8 cellular contexts compared by ENCODE assay signal in the genomic region with DNA sequence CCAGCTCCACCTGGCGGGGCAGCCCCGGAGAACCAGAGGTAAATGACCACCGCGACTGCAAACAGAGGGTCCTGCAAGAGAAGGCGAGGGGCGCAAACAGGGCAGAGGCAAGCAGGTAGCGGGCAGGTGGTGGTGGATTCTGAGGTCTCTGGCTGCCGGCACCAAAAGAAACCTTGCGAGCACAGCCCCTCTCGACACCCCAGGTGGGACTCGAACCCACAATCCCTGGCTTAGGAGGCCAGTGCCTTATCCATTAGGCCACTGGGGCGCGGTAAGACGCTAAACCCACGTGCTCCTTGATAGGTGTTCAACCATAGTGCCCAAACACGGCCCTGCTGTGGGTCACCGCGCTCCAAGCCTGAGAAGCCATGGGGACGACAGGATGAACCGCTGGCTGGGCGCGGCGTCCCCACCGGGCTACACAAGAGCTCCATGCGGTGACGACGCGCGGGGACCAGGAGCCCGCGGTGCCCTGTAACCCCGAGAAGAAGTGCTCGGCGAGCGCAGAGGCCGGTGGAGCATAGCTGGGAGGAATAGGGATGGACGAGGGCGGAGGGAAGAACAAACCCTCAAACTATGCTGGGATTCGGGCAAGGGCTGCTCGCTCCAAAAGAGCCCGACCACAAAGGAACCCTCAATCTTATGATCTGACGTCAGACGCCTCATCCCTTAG. TPM values are rescaled to one million over a fixed set of nuclear protein-coding genes. Genes with fewer than 3 reads are reported as not detected.
A peak's percentile ranks its signal among the peaks of the same experiment; 100 is the strongest.
DNase-seq lines count a peak whose midpoint lies in the region; ATAC-seq and TF ChIP-seq lines count a peak whose summit lies in the region.

No MANE protein-coding gene starts in this region.

- DNase-seq in AG04450 (ENCODE audit: low read depth, low spot score) = peak; percentile 73
- peak; percentile 95 for DNase-seq in NCI-H69 (lab: John Stamatoyannopoulos, UW)
- peak; percentile 97 to 98 for DNase-seq in activated CD4-positive, alpha-beta T cell treated with anti-CD3 and anti-CD28 coated beads, Interleukin-2, amount 50 U/mL, for 48 hours
- peak; percentile 78 to 89 for DNase-seq in dermis microvascular lymphatic vessel endothelial cell (ENCODE audit: low read depth in 2 of 2)
- peak; percentile 83 to 88 (median 85) for DNase-seq in right lobe of liver
- peak; percentile 74 for DNase-seq in stimulated activated CD4-positive, alpha-beta T cell treated with anti-CD3 and anti-CD28 coated beads, Interleukin-2, amount 100 ng/mL, for 4 hours (ENCODE audit: low read depth)

- peak overlapping the region; percentile 71 for H3K4me3 ChIP-seq in AG04450 (ENCODE audit: low read depth, low read length)
- H3K4me3 ChIP-seq in right lobe of liver = peak overlapping the region; percentile 66 to 71 (median 68)

- peaks cover 0 to 16% (median 7%) of the 10 kb centered on the region in 4 donors for H3K4me1 ChIP-seq in right lobe of liver

- intact Hi-C loops in right lobe of liver (cut with DNase I) = no loop called here

- CTCF ChIA-PET in AG04450 (lab: Charles Lee) = interaction anchor here (0.8 to 2.6 kb wide), 7 partner anchors 11 to 80 kb away, joined by 3 to 15 read pairs (median 4); a partner anchor contains a TSS

- no peak for TF ChIP-seq POLR2A in right lobe of liver (IDR thresholded peaks at IDR 0.05)

- TF ChIP-seq CTCF in AG04450 (IDR thresholded peaks at IDR 0.05; ENCODE audit: low read depth, low read length) = no peak
- no peak for TF ChIP-seq CTCF in right lobe of liver (IDR thresholded peaks at IDR 0.05)

- H3K36me3 ChIP-seq in right lobe of liver = peaks cover 5 to 11% (median 8%) of the 10 kb centered on the region in 4 donors

- H3K27ac ChIP-seq in AG04450 (ENCODE audit: low read depth, low read length) (peak overlapping the region; percentile 99), right lobe of liver (peak overlapping the region; percentile 61 to 78 (median 76))

- ATAC-seq in GM19043 (IDR thresholded peaks at IDR 0.05; ENCODE audit: low read depth, unreplicated experiment) (peak; percentile 49), HG03460 (IDR thresholded peaks at IDR 0.05; ENCODE audit: unreplicated experiment) (peak; percentile 61), right lobe of liver (peak; percentile 72 to 79 (median 72))

- peaks cover 24% of the 10 kb centered on the region for H3K9me3 ChIP-seq in AG04450 (ENCODE audit: control insufficient read depth, insufficient read depth, low read length)
- no peaks in the 10 kb centered on the region for H3K9me3 ChIP-seq in right lobe of liver

- POLR2A ChIA-PET in AG04450 (lab: Yijun Ruan, JAX) = interaction anchor here (1.0 to 5.2 kb wide), 6 partner anchors 12 to 73 kb away, joined by 3 to 30 read pairs (median 6); a partner anchor contains a TSS

- 0% methylated on average over 17 of the region's 43 CpGs for WGBS in right lobe of liver (ENCODE audit: insufficient coverage, low coverage, low lambda C conversion rate, missing lambda C conversion rate)

- H3K27me3 ChIP-seq in AG04450 (ENCODE audit: control insufficient read depth, insufficient read depth, low read length) (no peaks in the 10 kb centered on the region), right lobe of liver (no peaks in the 10 kb centered on the region)

RNA-seq across cellular contexts. Expression of a gene that starts 12.4 kb away (rescaled TPM):
- polyA plus RNA-seq in AG04450 (2011; rRNA removed) = 281 and 292 TPM in 2 replicates
- polyA minus RNA-seq in AG04450 (2011; rRNA and poly(A)+ RNA removed) = 134 and 174 TPM in 2 replicates
- total RNA-seq in dermis microvascular lymphatic vessel endothelial cell = 138 and 188 TPM in 2 replicates
- 100 to 1,000 TPM; 145 to 262 (median 179) TPM for total RNA-seq in right lobe of liver

RNA-seq across cellular contexts. Expression of a gene that starts 12.7 kb away (rescaled TPM):
- polyA plus RNA-seq in AG04450 (2011; rRNA removed) = 29.8 and 36.0 TPM in 2 replicates
- 24.4 and 28.5 TPM in 2 replicates for polyA minus RNA-seq in AG04450 (2011; rRNA and poly(A)+ RNA removed)
- total RNA-seq in dermis microvascular lymphatic vessel endothelial cell (9.1 and 14.9 TPM in 2 replicates), right lobe of liver (10 to 100 TPM in 1 of 6 experiments, 1 to 10 TPM in 5; 7.2 to 10.3 (median 8.1) TPM)

RNA-seq across cellular contexts. Expression of a gene that starts 21.9 kb away (rescaled TPM):
- 48.5 and 53.7 TPM in 2 replicates for polyA plus RNA-seq in AG04450 (2011; rRNA removed)
- 14.7 and 16.9 TPM in 2 replicates for polyA minus RNA-seq in AG04450 (2011; rRNA and poly(A)+ RNA removed)
- total RNA-seq in dermis microvascular lymphatic vessel endothelial cell (16.2 and 28.0 TPM in 2 replicates), right lobe of liver (100 to 1,000 TPM in 1 of 6 experiments, 10 to 100 TPM in 5; 23.7 to 112 (median 28.1) TPM)

RNA-seq across cellular contexts. Expression of a gene that starts 46.9 kb away (rescaled TPM):
- 8.4 and 11.4 TPM in 2 replicates for polyA plus RNA-seq in AG04450 (2011; rRNA removed)
- 8.4 and 9.2 TPM in 2 replicates for polyA minus RNA-seq in AG04450 (2011; rRNA and poly(A)+ RNA removed)
- total RNA-seq in dermis microvascular lymphatic vessel endothelial cell = 7.2 and 10.2 TPM in 2 replicates
- 1 to 10 TPM in 4 of 6 experiments, under 1 TPM in 2; 0.64 to 2.3 (median 1.4) TPM for total RNA-seq in right lobe of liver

RNA-seq across cellular contexts. Expression of a gene that starts 53.4 kb away (rescaled TPM):
- polyA plus RNA-seq in AG04450 (2011; rRNA removed) = 2.9 and 3.6 TPM in 2 replicates
- polyA minus RNA-seq in AG04450 (2011; rRNA and poly(A)+ RNA removed) = 3.6 and 4.4 TPM in 2 replicates
- total RNA-seq in dermis microvascular lymphatic vessel endothelial cell (3.9 and 4.6 TPM in 2 replicates), right lobe of liver (1 to 10 TPM; 1.2 to 3.7 (median 1.7) TPM)

Comparison
In these comparisons a context has a peak if more than half of its experiments do, and no peak if none do; other contexts are left out.
1. Peak in every context shown above with its lines: DNase-seq, ATAC-seq, H3K4me3 ChIP-seq and H3K27ac ChIP-seq.